Comparison of ENCODE assay signal across 8 cellular contexts in the genomic region with DNA sequence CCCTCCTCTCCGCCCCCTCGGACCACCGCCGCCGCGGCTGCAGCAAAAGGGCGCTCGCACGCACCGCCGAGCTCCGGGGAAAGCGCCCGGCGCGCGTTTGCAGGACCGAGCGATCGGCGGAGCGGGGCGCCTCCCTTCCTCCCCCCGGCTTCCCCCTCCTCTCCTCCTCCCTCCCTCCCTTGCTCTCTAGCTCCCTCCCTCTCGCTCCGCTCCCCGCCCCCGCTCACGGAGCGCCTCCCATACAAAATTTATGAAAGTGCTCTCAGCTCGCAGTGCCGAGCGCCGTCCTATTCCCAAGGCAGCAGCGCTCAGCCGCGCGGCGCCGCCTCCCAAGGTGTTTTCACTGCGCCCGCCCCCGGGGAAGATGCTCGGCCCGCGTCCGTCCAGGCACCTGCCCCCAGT. TPM values are rescaled to one million over a fixed set of nuclear protein-coding genes. Genes with fewer than 3 reads are reported as not detected.
A peak's percentile ranks its signal among the peaks of the same experiment; 100 is the strongest.
DNase-seq lines count a peak whose midpoint lies in the region; ATAC-seq and TF ChIP-seq lines count a peak whose summit lies in the region.

A gene with protein sequence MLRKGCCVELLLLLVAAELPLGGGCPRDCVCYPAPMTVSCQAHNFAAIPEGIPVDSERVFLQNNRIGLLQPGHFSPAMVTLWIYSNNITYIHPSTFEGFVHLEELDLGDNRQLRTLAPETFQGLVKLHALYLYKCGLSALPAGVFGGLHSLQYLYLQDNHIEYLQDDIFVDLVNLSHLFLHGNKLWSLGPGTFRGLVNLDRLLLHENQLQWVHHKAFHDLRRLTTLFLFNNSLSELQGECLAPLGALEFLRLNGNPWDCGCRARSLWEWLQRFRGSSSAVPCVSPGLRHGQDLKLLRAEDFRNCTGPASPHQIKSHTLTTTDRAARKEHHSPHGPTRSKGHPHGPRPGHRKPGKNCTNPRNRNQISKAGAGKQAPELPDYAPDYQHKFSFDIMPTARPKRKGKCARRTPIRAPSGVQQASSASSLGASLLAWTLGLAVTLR (minus strand): TSS at position 115 of the 402 bp plus-strand sequence. CDS start 469 bp downstream, outside the sequence.

- peak within 1 kb of the TSS; percentile 86 for H3K9ac ChIP-seq in BLaER1

- TF ChIP-seq POLR2A in gastrocnemius medialis (IDR thresholded peaks at IDR 0.05): peak in 1 of 2 donors; percentile 50

- H3K27ac Mint-ChIP-seq in IgD-negative memory B cell: peak within 1 kb of the TSS in 1 of 3 donors; percentile 36
- H3K27ac Mint-ChIP-seq in T-helper 1 cell treated with Interleukin-12 subunit alpha and Interleukin-12 subunit beta and Interleukin-4 antibody, amounts not matched to agents 30 μg/mL and 1 μg/mL, for 36 hours: no peak within 1 kb of the TSS

- H3K9me3 Mint-ChIP-seq in IgD-negative memory B cell: no peaks in the 10 kb centered on the region
- no peaks in the 10 kb centered on the region for H3K9me3 Mint-ChIP-seq in T-helper 1 cell treated with Interleukin-12 subunit alpha and Interleukin-12 subunit beta and Interleukin-4 antibody, amounts not matched to agents 30 μg/mL and 1 μg/mL, for 36 hours

- H3K4me1 ChIP-seq in BLaER1 (peaks cover 74% of the 10 kb centered on the region), hepatocyte (ENCODE audit: insufficient read depth) (peaks cover 19% of the 10 kb centered on the region), gastrocnemius medialis (peaks cover 17 to 21% of the 10 kb centered on the region in 2 donors)

- H3K9me3 ChIP-seq in BLaER1 (no peaks in the 10 kb centered on the region), hepatocyte (ENCODE audit: low read depth) (no peaks in the 10 kb centered on the region), gastrocnemius medialis (no peaks in the 10 kb centered on the region)

- peak within 1 kb of the TSS; percentile 22 for H2AFZ ChIP-seq in hepatocyte

- peak within 1 kb of the TSS; percentile 81 for H3K27ac ChIP-seq in BLaER1
- H3K27ac ChIP-seq in hepatocyte: no peak within 1 kb of the TSS
- H3K27ac ChIP-seq in gastrocnemius medialis: peak within 1 kb of the TSS; percentile 65 to 79 (median 74)

- H3K27me3 ChIP-seq in BLaER1: peaks cover 25% of the 10 kb centered on the region; the same call in 1 of the 2 replicates
- H3K27me3 ChIP-seq in hepatocyte: peaks cover 64% of the 10 kb centered on the region
- no peaks in the 10 kb centered on the region for H3K27me3 ChIP-seq in gastrocnemius medialis

- no peaks in the 10 kb centered on the region for H3K36me3 Mint-ChIP-seq in IgD-negative memory B cell
- no peaks in the 10 kb centered on the region for H3K36me3 Mint-ChIP-seq in T-helper 1 cell treated with Interleukin-12 subunit alpha and Interleukin-12 subunit beta and Interleukin-4 antibody, amounts not matched to agents 30 μg/mL and 1 μg/mL, for 36 hours (ENCODE audit: low read depth)

- DNase-seq in anterior cingulate cortex (lab: John Stamatoyannopoulos, UW) (peak in 48 of 58 donors; percentile 14 to 88 (median 58)), hepatocyte (ENCODE audit: low spot score) (peak; percentile 61), gastrocnemius medialis (peak; percentile 47 to 61), NCI-H774 (lab: John Stamatoyannopoulos, UW) (no peak)

- peak within 1 kb of the TSS; percentile 100 for H3K4me2 ChIP-seq in BLaER1
- H3K4me2 ChIP-seq in hepatocyte: peak within 1 kb of the TSS; percentile 98

- H3K36me3 ChIP-seq in BLaER1: no peaks in the 10 kb centered on the region
- H3K36me3 ChIP-seq in hepatocyte (replicated peaks; ENCODE audit: insufficient read depth, low read depth): no peaks in the 10 kb centered on the region
- no peaks in the 10 kb centered on the region for H3K36me3 ChIP-seq in gastrocnemius medialis

- ATAC-seq in gastrocnemius medialis (peak; percentile 34 to 38), HG02623 (IDR thresholded peaks at IDR 0.05; ENCODE audit: unreplicated experiment) (no peak)

- H3K4me3 ChIP-seq in BLaER1 (peak within 1 kb of the TSS; percentile 79), hepatocyte (peak within 1 kb of the TSS; percentile 57), gastrocnemius medialis (peak within 1 kb of the TSS; percentile 60 to 75 (median 63))

- H4K20me1 ChIP-seq in BLaER1 (peaks cover 11% of the 10 kb centered on the region), hepatocyte (ENCODE audit: insufficient read depth, poor library complexity, severe bottlenecking) (no peaks in the 10 kb centered on the region)

- intact Hi-C loops in gastrocnemius medialis (cut with DNase I; ENCODE audit: low total_unique reads): no loop called here

- no peak for TF ChIP-seq CTCF in hepatocyte (IDR thresholded peaks at IDR 0.05; ENCODE audit: poor library complexity)
- no peak for TF ChIP-seq CTCF in gastrocnemius medialis (IDR thresholded peaks at IDR 0.05 in 4 of 5, conservative IDR thresholded peaks at IDR 0.05 in 1 of 5)

- no peaks in the 10 kb centered on the region for H3K9me2 ChIP-seq in hepatocyte (replicated peaks; ENCODE audit: insufficient read depth)

- peak within 1 kb of the TSS; percentile 63 to 94 (median 82) for H3K4me3 Mint-ChIP-seq in IgD-negative memory B cell
- H3K4me3 Mint-ChIP-seq in T-helper 1 cell treated with Interleukin-12 subunit alpha and Interleukin-12 subunit beta and Interleukin-4 antibody, amounts not matched to agents 30 μg/mL and 1 μg/mL, for 36 hours: peak within 1 kb of the TSS; percentile 76

- peaks cover 37% of the 10 kb centered on the region for H3K27me3 Mint-ChIP-seq in IgD-negative memory B cell
- peaks cover 62% of the 10 kb centered on the region for H3K27me3 Mint-ChIP-seq in T-helper 1 cell treated with Interleukin-12 subunit alpha and Interleukin-12 subunit beta and Interleukin-4 antibody, amounts not matched to agents 30 μg/mL and 1 μg/mL, for 36 hours (ENCODE audit: low read depth)

- in situ Hi-C loops in gastrocnemius medialis (cut with MboI; ENCODE audit: low sequenced_read_pairs in 4 of 4): loop anchor here (5.0 to 25.0 kb wide), 5 partner anchors 110 to 363 kb away; a partner anchor contains a TSS

- H3K4me1 Mint-ChIP-seq in IgD-negative memory B cell: peaks cover 4 to 18% (median 13%) of the 10 kb centered on the region in 3 donors
- peaks cover 7% of the 10 kb centered on the region for H3K4me1 Mint-ChIP-seq in T-helper 1 cell treated with Interleukin-12 subunit alpha and Interleukin-12 subunit beta and Interleukin-4 antibody, amounts not matched to agents 30 μg/mL and 1 μg/mL, for 36 hours (ENCODE audit: low read depth)

- no peaks in the 10 kb centered on the region for H3K79me2 ChIP-seq in hepatocyte

- whole genome bisulfite sequencing in hepatocyte (ENCODE audit: low lambda C conversion rate, missing lambda C conversion rate): 5% methylated on average over 19 of the region's 47 CpGs

RNA-seq across cellular contexts. Expression of the gene that starts here (rescaled TPM):
- 0.44 TPM for polyA plus RNA-seq in IgD-negative memory B cell
- total RNA-seq in hepatocyte: 0.48 and 1.4 TPM in 2 replicates
- 0.53 and 0.97 TPM in 2 replicates for polyA plus RNA-seq in hepatocyte
- total RNA-seq in gastrocnemius medialis: 1 to 10 TPM in 2 of 4 donors, under 1 TPM in 2; 0.31 to 1.7 (median 1.2) TPM
